10 cellular contexts compared by ENCODE assay signal in genomic region chr6:78835817-78836216, GRCh38. TPM values are rescaled to one million over a fixed set of nuclear protein-coding genes. Genes with fewer than 3 reads are reported as not detected.
A peak's percentile ranks its signal among the peaks of the same experiment; 100 is the strongest.
DNase-seq lines count a peak whose midpoint lies in the region; ATAC-seq and TF ChIP-seq lines count a peak whose summit lies in the region.
"Had no signal": no experiment of that assay in that cellular context is flagged by ENCODE, and none has a peak within 500 bp of the region (broad histone marks: within the 10 kb centered on the region; RNA-seq: fewer than 3 reads in every experiment).

No MANE protein-coding gene starts in this region.

- no peak overlapping the region for H3K4me3 ChIP-seq in mammary epithelial cell (replicated peaks in 1 of 3; ENCODE audit: insufficient read depth in 1 of 3, low read depth in 2 of 3, low read length in 3 of 3)
- no peak overlapping the region for H3K4me3 ChIP-seq in osteoblast (ENCODE audit: insufficient read depth, low read length)

- dilution Hi-C loops in mammary epithelial cell (cut with HindIII; ENCODE audit: low sequenced_read_pairs): no loop called here

- H4K20me1 ChIP-seq in mammary epithelial cell (ENCODE audit: insufficient read depth, low read length) (no peaks in the 10 kb centered on the region), osteoblast (ENCODE audit: insufficient read depth, low read length) (no peaks in the 10 kb centered on the region)

- CTCF ChIA-PET in GM10248 (lab: Yijun Ruan, JAX) (interaction anchor here (1.0 to 1.9 kb wide), 2 partner anchors 9 to 28 kb away, joined by 3 to 4 read pairs; no protein-coding TSS in a partner anchor), mammary epithelial cell (lab: Charles Lee; ENCODE audit: low non-redundant PET) (interaction anchor here (0.8 kb wide), 1 partner anchor 1337 kb away, joined by 4 read pairs; no protein-coding TSS in a partner anchor)

- TF ChIP-seq CTCF in GM10248 (IDR thresholded peaks at IDR 0.05; ENCODE audit: control extremely low read depth, extremely low read depth, low read depth, missing control alignments) (peak; percentile 23), mammary epithelial cell (conservative IDR thresholded peaks at IDR 0.05 in 1 of 2, IDR thresholded peaks at IDR 0.05 in 1 of 2; ENCODE audit: extremely low read depth in 1 of 2, insufficient read depth in 1 of 2, low read depth in 1 of 2, low read length in 2 of 2) (peak in 1 of 2 donors; percentile 51), osteoblast (IDR thresholded peaks at IDR 0.05; ENCODE audit: extremely low read depth, low read depth, low read length) (peak; percentile 31)

- no peaks in the 10 kb centered on the region for H3K27me3 ChIP-seq in mammary epithelial cell (ENCODE audit: insufficient read depth, low read length)
- H3K27me3 ChIP-seq in osteoblast (ENCODE audit: insufficient read depth, low read length): no peaks in the 10 kb centered on the region

- H3K9ac ChIP-seq in mammary epithelial cell (ENCODE audit: insufficient read depth, low read length): no peak overlapping the region

- in situ Hi-C loops in mammary epithelial cell (cut with MboI; ENCODE audit: low sequenced_read_pairs in 2 of 2): no loop called here

- H3K4me2 ChIP-seq in mammary epithelial cell (ENCODE audit: insufficient read depth, low read depth, low read length) (no peak overlapping the region), osteoblast (ENCODE audit: insufficient read depth, low read length) (no peak overlapping the region)

- no peaks in the 10 kb centered on the region for H3K4me1 ChIP-seq in mammary epithelial cell (ENCODE audit: insufficient read depth, low read length)
- H3K4me1 ChIP-seq in osteoblast (ENCODE audit: insufficient read depth, low read length): no peaks in the 10 kb centered on the region

- H3K79me2 ChIP-seq in mammary epithelial cell (ENCODE audit: insufficient read depth, low read length) (no peaks in the 10 kb centered on the region), osteoblast (ENCODE audit: insufficient read depth, low read length) (no peaks in the 10 kb centered on the region)

- H2AFZ ChIP-seq in mammary epithelial cell (ENCODE audit: low read depth, low read length) (no peak overlapping the region), osteoblast (ENCODE audit: low read length) (no peak overlapping the region)

- H3K36me3 ChIP-seq in mammary epithelial cell (ENCODE audit: insufficient read depth, low read length) (no peaks in the 10 kb centered on the region), osteoblast (ENCODE audit: insufficient read depth, low read length) (no peaks in the 10 kb centered on the region)

- H3K27ac ChIP-seq in mammary epithelial cell (ENCODE audit: insufficient read depth, low read depth, low read length) (no peak overlapping the region), osteoblast (ENCODE audit: low read depth, low read length) (no peak overlapping the region)
- H3K27ac ChIP-seq: HL-60 had no signal

- no peak for ATAC-seq in GM18505 (IDR thresholded peaks at IDR 0.05; ENCODE audit: unreplicated experiment)
- ATAC-seq in GM18517 (IDR thresholded peaks at IDR 0.05; ENCODE audit: unreplicated experiment): no peak
- ATAC-seq in HG03571 (IDR thresholded peaks at IDR 0.05; ENCODE audit: unreplicated experiment): no peak
- ATAC-seq: stimulated activated effector memory CD8-positive, alpha-beta T cell treated with anti-CD3 and anti-CD28 coated beads, Interleukin-12 subunit alpha, Interleukin-12 subunit beta, amount 100 ng/mL, for 72 hours had no signal

- POLR2A ChIA-PET in GM10248 (lab: Yijun Ruan, JAX): no interaction called here

- TF ChIP-seq POLR2A in GM18505 (IDR thresholded peaks at IDR 0.05; ENCODE audit: borderline replicate concordance, extremely low read depth, insufficient read depth, insufficient read length): no peak

- DNase-seq in GM10248 (ENCODE audit: extremely low spot score): no peak
- peak; percentile 30 for DNase-seq in NAMALWA (ENCODE audit: low spot score)
- DNase-seq in mammary epithelial cell: peak; percentile 9
- no peak for DNase-seq in osteoblast (ENCODE audit: insufficient read length, low spot score, missing footprints)
- no peak for DNase-seq in nucleus accumbens (lab: John Stamatoyannopoulos, UW)

- intact Hi-C loops in mammary epithelial cell (cut with micrococcal nuclease): loop anchor here (10.0 kb wide), 1 partner anchor 1211 kb away; no protein-coding TSS in a partner anchor

- H3K9me3 ChIP-seq in mammary epithelial cell (replicated peaks; ENCODE audit: insufficient read depth, low read length) (no peaks in the 10 kb centered on the region), osteoblast (ENCODE audit: low read depth, low read length) (no peaks in the 10 kb centered on the region)

- no TSS peak for BruUV-seq in mammary epithelial cell (replicated peaks; lab: Mats Ljungman, UMichigan)

RNA-seq across cellular contexts. Expression of gene IRAK1BP1, which starts 31.5 kb away (rescaled TPM):
- total RNA-seq in mammary epithelial cell (1 to 10 TPM; 6.2 to 8.0 TPM), osteoblast (6.9 and 7.1 TPM in 2 replicates)
- polyA plus RNA-seq in mammary epithelial cell: 2.3 TPM
- 3.6 TPM for polyA minus RNA-seq in mammary epithelial cell

Comparison
In these comparisons a context has a peak if more than half of its experiments do, and no peak if none do; other contexts are left out.
1. DNase-seq: peak in NAMALWA (single experiment) and mammary epithelial cell (single experiment); none in GM10248 (single experiment), osteoblast (single experiment) and nucleus accumbens (0 of 56).